Comparison of ENCODE assay signal across 8 cellular contexts in the genomic region with DNA sequence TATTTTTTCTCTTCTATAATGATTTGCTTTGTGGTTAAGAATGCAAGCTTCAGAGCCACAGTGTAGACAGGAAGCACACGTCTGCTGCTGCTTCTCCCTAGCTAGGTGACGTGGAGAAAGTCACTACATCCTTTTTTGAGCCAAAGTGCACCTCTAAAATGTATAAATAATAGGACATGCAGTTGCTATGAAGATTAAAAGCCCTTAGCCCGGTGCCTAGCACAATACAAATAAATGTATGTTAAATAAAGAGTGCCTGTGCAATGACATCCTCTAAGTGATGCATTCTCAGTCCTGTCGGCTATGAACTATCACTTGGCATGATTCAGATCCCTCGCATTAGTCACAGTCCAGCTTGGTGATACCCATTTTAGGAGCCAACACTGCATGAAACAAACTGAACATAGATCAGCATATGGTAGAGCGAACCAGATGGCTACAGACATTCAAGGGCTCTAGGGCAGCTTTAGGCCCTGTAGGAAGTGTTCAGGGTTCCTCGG. TPM values are rescaled to one million over a fixed set of nuclear protein-coding genes. Genes with fewer than 3 reads are reported as not detected.
A peak's percentile ranks its signal among the peaks of the same experiment; 100 is the strongest.
DNase-seq lines count a peak whose midpoint lies in the region; ATAC-seq and TF ChIP-seq lines count a peak whose summit lies in the region.

No MANE protein-coding gene starts in this region.

- H2AK5ac ChIP-seq in IMR-90 (ENCODE audit: low read depth, low read length), result peak overlapping the region; percentile 68

- H3K9me3 Mint-ChIP-seq in activated naive CD4-positive, alpha-beta T cell treated with anti-CD3 and anti-CD28 coated beads for 36 hours, result no peaks in the 10 kb centered on the region

- intact Hi-C loops in IMR-90 (cut with micrococcal nuclease), result no loop called here
- intact Hi-C loops in activated naive CD4-positive, alpha-beta T cell treated with anti-CD3 and anti-CD28 coated beads for 36 hours (cut with micrococcal nuclease), result loop anchor here (1.0 kb wide), 3 partner anchors 10 to 181 kb away; no protein-coding TSS in a partner anchor

- H3K18ac ChIP-seq in IMR-90 (ENCODE audit: low read depth, low read length), result peak overlapping the region; percentile 45; the same call in 1 of the 2 replicates

- no peaks in the 10 kb centered on the region for H4K20me1 ChIP-seq in IMR-90 (ENCODE audit: insufficient read depth, low read length)

- TF ChIP-seq RAD21 in IMR-90 (IDR thresholded peaks at IDR 0.05; ENCODE audit: low read length), result peak; percentile 5; the same call in 1 of the 2 replicates

- H3K14ac ChIP-seq in IMR-90 (replicated peaks; ENCODE audit: low read depth, low read length), result peak overlapping the region; percentile 35

- peak; percentile 61 for ATAC-seq in IMR-90 (ENCODE audit: low read depth)
- ATAC-seq in HG03439 (IDR thresholded peaks at IDR 0.05; ENCODE audit: unreplicated experiment), result no peak

- peak overlapping the region; percentile 93 for H3K4ac ChIP-seq in IMR-90 (ENCODE audit: low read depth, low read length)

- CTCF ChIA-PET in IMR-90 (lab: Yijun Ruan, JAX), result interaction anchor here (0.6 to 1.3 kb wide), 3 partner anchors 9 to 25 kb away, joined by 3 to 4 read pairs (median 4); no protein-coding TSS in a partner anchor
- CTCF ChIA-PET in activated naive CD4-positive, alpha-beta T cell treated with anti-CD3 and anti-CD28 coated beads for 36 hours (lab: Charles Lee), result interaction anchor here (1.4 to 4.0 kb wide), 3 partner anchors 10 to 22 kb away, joined by 3 to 19 read pairs (median 6); a partner anchor contains a TSS

- H3K23ac ChIP-seq in IMR-90 (ENCODE audit: low read depth, low read length), result peak overlapping the region; percentile 73; the same call in 1 of the 2 replicates

- dilution Hi-C loops in IMR-90 (cut with HindIII; ENCODE audit: low sequenced_read_pairs, unreplicated experiment), result no loop called here

- POLR2A ChIA-PET in IMR-90 (lab: Charles Lee; ENCODE audit: unreplicated experiment), result interaction anchor here (0.7 kb wide), 1 partner anchor 219 kb away, joined by 3 read pairs; no protein-coding TSS in a partner anchor

- no peak for TF ChIP-seq POLR2A in IMR-90 (IDR thresholded peaks at IDR 0.05; ENCODE audit: low read depth, low read length)

- peak overlapping the region; percentile 94 for H2BK120ac ChIP-seq in IMR-90 (ENCODE audit: low read depth, low read length)

- H3K9me3 ChIP-seq in IMR-90 (ENCODE audit: control insufficient read depth, insufficient read depth, low read length) (no peaks in the 10 kb centered on the region), muscle layer of duodenum (ENCODE audit: control insufficient read depth in 1 of 2, low read length in 2 of 2) (no peaks in the 10 kb centered on the region)

- H3K79me1 ChIP-seq in IMR-90 (ENCODE audit: low read depth in 1 of 2, low read length in 2 of 2), result peaks cover 10 to 27% of the 10 kb centered on the region in 2 experiments

- peak overlapping the region; percentile 55 for H2AFZ ChIP-seq in IMR-90 (replicated peaks; ENCODE audit: low read length, poor library complexity)

- H3K4me3 Mint-ChIP-seq in activated naive CD4-positive, alpha-beta T cell treated with anti-CD3 and anti-CD28 coated beads for 36 hours, result peak overlapping the region; percentile 3

- H3K36me3 ChIP-seq in IMR-90 (ENCODE audit: control insufficient read depth, insufficient read depth, low read length) (no peaks in the 10 kb centered on the region), muscle layer of duodenum (ENCODE audit: control insufficient read depth in 1 of 2, insufficient read depth in 2 of 2, low read length in 2 of 2) (peaks cover 0 to 8% of the 10 kb centered on the region in 2 donors)

- peak overlapping the region; percentile 80; the same call in 1 of the 2 replicates for H4K5ac ChIP-seq in IMR-90 (ENCODE audit: low read depth, low read length)

- H3K4me1 Mint-ChIP-seq in activated naive CD4-positive, alpha-beta T cell treated with anti-CD3 and anti-CD28 coated beads for 36 hours (ENCODE audit: low read depth), result peaks cover 23% of the 10 kb centered on the region

- peak overlapping the region; percentile 78 for H2AK9ac ChIP-seq in IMR-90 (replicated peaks; ENCODE audit: low read depth, low read length, poor library complexity)

- 10% methylated on average over 2 of the region's 7 CpGs; no CpG with 5 or more reads in 1 of the 2 experiments for WGBS in IMR-90 (ENCODE audit: extremely low coverage in 2 of 2, insufficient read length in 1 of 2), 2 experiments

- H4K8ac ChIP-seq in IMR-90 (ENCODE audit: low read depth in 2 of 2, low read length in 2 of 2), result peak overlapping the region; percentile 14 to 91

- H3K4me3 ChIP-seq in IMR-90 (ENCODE audit: insufficient read depth, low read depth, low read length), result no peak overlapping the region
- H3K4me3 ChIP-seq in muscle layer of duodenum (ENCODE audit: low read depth in 1 of 2, low read length in 2 of 2), result no peak overlapping the region

- H3K9me1 ChIP-seq in IMR-90 (ENCODE audit: insufficient read depth, low read length), result 0 out of 2 replicates have a peak, but pooled peaks cover 6% of the 10 kb centered on the region

- peak overlapping the region; percentile 94 for H2BK5ac ChIP-seq in IMR-90 (ENCODE audit: low read depth, low read length, poor library complexity, severe bottlenecking)

- peak overlapping the region; percentile 54 for H3K56ac ChIP-seq in IMR-90 (ENCODE audit: extremely low read depth, insufficient read depth, low read length)

- H3K27me3 Mint-ChIP-seq in activated naive CD4-positive, alpha-beta T cell treated with anti-CD3 and anti-CD28 coated beads for 36 hours (ENCODE audit: low read depth), result no peaks in the 10 kb centered on the region

- in situ Hi-C loops in IMR-90 (cut with MboI; ENCODE audit: low sequenced_read_pairs), result no loop called here

- H3K4me1 ChIP-seq in IMR-90 (ENCODE audit: control insufficient read depth, insufficient read depth, low read length) (peaks cover 10% of the 10 kb centered on the region; the same call in 1 of the 2 replicates), muscle layer of duodenum (ENCODE audit: control insufficient read depth in 1 of 2, insufficient read depth in 2 of 2, low read length in 2 of 2) (peaks cover 0 to 6% of the 10 kb centered on the region in 2 donors)

- H3K36me3 Mint-ChIP-seq in activated naive CD4-positive, alpha-beta T cell treated with anti-CD3 and anti-CD28 coated beads for 36 hours (ENCODE audit: low read depth), result no peaks in the 10 kb centered on the region

- peak overlapping the region; percentile 95 for H4K91ac ChIP-seq in IMR-90 (ENCODE audit: insufficient read depth, low read depth, low read length)

- BruUV-seq in IMR-90 (replicated peaks; lab: Mats Ljungman, UMichigan), result no TSS peak

- peak in 2 of 3 donors; percentile 8 to 55 for DNase-seq in stimulated activated CD4-positive, alpha-beta T cell treated with anti-CD3 and anti-CD28 coated beads, Interleukin-12 subunit alpha, Interleukin-12 subunit beta, amount 100 ng/mL, for 48 hours (ENCODE audit: low read depth in 2 of 3, low spot score in 1 of 3)
- no peak for DNase-seq in stimulated activated CD4-positive, alpha-beta T cell treated with anti-CD3 and anti-CD28 coated beads, Interleukin-12 subunit alpha, Interleukin-12 subunit beta, amount 100 ng/mL, for 4 hours
- peak; percentile 93 for DNase-seq in IMR-90
- peak; percentile 60 for DNase-seq in activated naive CD4-positive, alpha-beta T cell treated with anti-CD3 and anti-CD28 coated beads for 36 hours
- DNase-seq in putamen (ENCODE audit: low spot score), result no peak
- DNase-seq in NCI-H2196 treated with DMSO at 0.1 percent for 48 hours (lab: John Stamatoyannopoulos, UW; ENCODE audit: unreplicated experiment), result no peak

- peak overlapping the region; percentile 57 for H3K4me2 ChIP-seq in IMR-90 (ENCODE audit: low read depth, low read length)

- peak overlapping the region; percentile 84; the same call in 2 of the 3 replicates for H2BK15ac ChIP-seq in IMR-90 (ENCODE audit: low read depth, low read length)

- peak overlapping the region; percentile 96 for H2BK20ac ChIP-seq in IMR-90 (ENCODE audit: low read depth, low read length)

- TF ChIP-seq CTCF in IMR-90 (conservative IDR thresholded peaks at IDR 0.05; ENCODE audit: low read depth, low read length), result no peak

- peak overlapping the region; percentile 54 for H3K27ac Mint-ChIP-seq in activated naive CD4-positive, alpha-beta T cell treated with anti-CD3 and anti-CD28 coated beads for 36 hours

- peak overlapping the region; percentile 19; the same call in 1 of the 2 replicates for H3K9ac ChIP-seq in IMR-90 (ENCODE audit: low read depth, low read length)

- H3K27me3 ChIP-seq in IMR-90 (ENCODE audit: control insufficient read depth, insufficient read depth, low read length) (no peaks in the 10 kb centered on the region), muscle layer of duodenum (ENCODE audit: low read depth, low read length) (no peaks in the 10 kb centered on the region)

- H3K27ac ChIP-seq in IMR-90 (ENCODE audit: insufficient read depth, low read length) (peak overlapping the region; percentile 72), muscle layer of duodenum (ENCODE audit: low read length) (peak overlapping the region; percentile 40)

TF ChIP-seq in IMR-90, 13 proteins besides CTCF, POLR2A, EP300 and RAD21 (continues in another document):
- TF ChIP-seq MAFK (IDR thresholded peaks at IDR 0.05; ENCODE audit: low read depth, low read length) (peak; percentile 9; the same call in 1 of the 2 replicates), MXI1 (IDR thresholded peaks at IDR 0.05; ENCODE audit: borderline replicate concordance, low read depth, low read length) (no peak), FOS (IDR thresholded peaks at IDR 0.05; ENCODE audit: low read depth, low read length) (peak; percentile 71), BHLHE40 (IDR thresholded peaks at IDR 0.05; ENCODE audit: low read depth, low read length) (peak; percentile 7; the same call in 1 of the 2 replicates), SMC3 (IDR thresholded peaks at IDR 0.05; ENCODE audit: low read depth, low read length) (peak; percentile 3; the same call in 1 of the 2 replicates)

RNA-seq across cellular contexts. Expression of a gene that starts 4.8 kb away (rescaled TPM):
- total RNA-seq in IMR-90 (2012; rRNA removed), result 4.7 and 6.7 TPM in 2 replicates
- polyA plus RNA-seq in IMR-90 (2012; rRNA removed), result 2.1 and 2.2 TPM in 2 replicates
- 0.90 and 4.7 TPM in 2 replicates for polyA plus RNA-seq in IMR-90 (2012; cell fraction: cytosol; rRNA removed)
- polyA plus RNA-seq in IMR-90 (2012; cell fraction: nucleus; rRNA removed; ENCODE audit: low replicate concordance), result 0.49 and 4.0 TPM in 2 replicates
- total RNA-seq in activated naive CD4-positive, alpha-beta T cell treated with anti-CD3 and anti-CD28 coated beads for 36 hours, result 1 to 10 TPM; 6.5 to 7.2 TPM

RNA-seq across cellular contexts. Expression of a gene that starts 21.8 kb away (rescaled TPM):
- total RNA-seq in IMR-90 (2012; rRNA removed), result 6,409 and 6,735 TPM in 2 replicates
- polyA plus RNA-seq in IMR-90 (2012; rRNA removed), result 4,502 and 5,313 TPM in 2 replicates
- polyA plus RNA-seq in IMR-90 (2012; cell fraction: cytosol; rRNA removed), result 3,296 and 6,454 TPM in 2 replicates
- polyA plus RNA-seq in IMR-90 (2012; cell fraction: nucleus; rRNA removed; ENCODE audit: low replicate concordance), result 3,181 and 7,305 TPM in 2 replicates
- total RNA-seq in activated naive CD4-positive, alpha-beta T cell treated with anti-CD3 and anti-CD28 coated beads for 36 hours, result 10 to 100 TPM; 58.3 to 60.6 TPM

Comparison
In these comparisons a context has a peak if more than half of its experiments do, and no peak if none do; other contexts are left out.
1. DNase-seq: peak in stimulated activated CD4-positive, alpha-beta T cell treated with anti-CD3 and anti-CD28 coated beads, Interleukin-12 subunit alpha, Interleukin-12 subunit beta, amount 100 ng/mL, for 48 hours (2 of 3), IMR-90 (single experiment) and activated naive CD4-positive, alpha-beta T cell treated with anti-CD3 and anti-CD28 coated beads for 36 hours (single experiment); none in stimulated activated CD4-positive, alpha-beta T cell treated with anti-CD3 and anti-CD28 coated beads, Interleukin-12 subunit alpha, Interleukin-12 subunit beta, amount 100 ng/mL, for 4 hours (single experiment), putamen (single experiment) and NCI-H2196 treated with DMSO at 0.1 percent for 48 hours (single experiment).
2. RNA of a gene that starts 21.8 kb away (total RNA-seq): 6,409 to 6,735 TPM in IMR-90; 58.3 to 60.6 TPM in activated naive CD4-positive, alpha-beta T cell treated with anti-CD3 and anti-CD28 coated beads for 36 hours; every median in the first group is over 100 times any median in the second.